In genomic region chr1:2412395-2412772, GRCh38 we compare ENCODE assay signal across 1 cellular context.
A peak's percentile ranks its signal among the peaks of the same experiment; 100 is the strongest.
TF ChIP-seq lines count a peak whose summit lies in the region.

Gene PEX10, minus strand, starts transcription at chr1:2412564. Its CDS starts 62 bp downstream, at chr1:2412502.

TF ChIP-seq in SK-N-SH, 30 proteins besides CTCF, POLR2A, EP300 and RAD21 (continued from another document):
- TF ChIP-seq REST (IDR thresholded peaks at IDR 0.05; ENCODE audit: low read depth, low read length) = no peak
- TF ChIP-seq CHD2 (IDR thresholded peaks at IDR 0.05; ENCODE audit: low read length, partially characterized antibody) = no peak
- TF ChIP-seq RFX5 (IDR thresholded peaks at IDR 0.05; ENCODE audit: low read length) = no peak
- no peak for TF ChIP-seq YY1 (IDR thresholded peaks at IDR 0.05; ENCODE audit: low read depth)
- no peak for TF ChIP-seq USF1 (IDR thresholded peaks at IDR 0.05; ENCODE audit: borderline replicate concordance, low read depth)
- no peak for TF ChIP-seq EZH2phosphoT487 (IDR thresholded peaks at IDR 0.05; ENCODE audit: borderline replicate concordance, low read depth)
- TF ChIP-seq MXI1 (IDR thresholded peaks at IDR 0.05; ENCODE audit: low read depth, low read length) = peak; percentile 92
- TF ChIP-seq RXRA (IDR thresholded peaks at IDR 0.05; ENCODE audit: borderline replicate concordance, low read depth) = no peak
- TF ChIP-seq FOSL2 (IDR thresholded peaks at IDR 0.05; ENCODE audit: borderline replicate concordance, low read depth) = no peak
- no peak; the same call in 1 of the 2 replicates for TF ChIP-seq SMC3 (IDR thresholded peaks at IDR 0.05; ENCODE audit: low read depth, low read length)
TF ChIP-seq in SK-N-SH: peak in this region for 7.
